ENCODE assay signal across 1 cellular context in genomic region chr17:49180303-49180702, GRCh38.
TF ChIP-seq lines count a peak whose summit lies in the region.

No MANE protein-coding gene starts in this region.

TF ChIP-seq in HepG2, 621 proteins besides CTCF, POLR2A, EP300 and RAD21 (continued from another document and continues in another):
- TF ChIP-seq CERS6 (CRISPR knock-in tag; IDR thresholded peaks at IDR 0.05) = no peak
- TF ChIP-seq ZMYM2 (CRISPR knock-in tag; IDR thresholded peaks at IDR 0.05) = no peak
- no peak for TF ChIP-seq ZNF253 (CRISPR knock-in tag; IDR thresholded peaks at IDR 0.05; ENCODE audit: borderline replicate concordance)
- no peak for TF ChIP-seq PAWR (CRISPR knock-in tag; IDR thresholded peaks at IDR 0.05; ENCODE audit: borderline replicate concordance)
- no peak for TF ChIP-seq ATF1 (CRISPR knock-in tag; IDR thresholded peaks at IDR 0.05)
- no peak for TF ChIP-seq ZNF160 (CRISPR knock-in tag; IDR thresholded peaks at IDR 0.05)
- TF ChIP-seq ZBTB20 (CRISPR knock-in tag; IDR thresholded peaks at IDR 0.05; ENCODE audit: borderline replicate concordance, low read depth) = no peak
- TF ChIP-seq HIVEP1 (CRISPR knock-in tag; IDR thresholded peaks at IDR 0.05) = no peak
- TF ChIP-seq SP4 (CRISPR knock-in tag; IDR thresholded peaks at IDR 0.05) = no peak
- TF ChIP-seq TFAP4 (IDR thresholded peaks at IDR 0.05; ENCODE audit: borderline replicate concordance, low read depth) = no peak
- no peak for TF ChIP-seq ISL2 (CRISPR knock-in tag; IDR thresholded peaks at IDR 0.05)
- TF ChIP-seq FOXK1 (CRISPR knock-in tag; IDR thresholded peaks at IDR 0.05; ENCODE audit: borderline replicate concordance, low read depth) = no peak
- TF ChIP-seq ETV5 (CRISPR knock-in tag; IDR thresholded peaks at IDR 0.05; ENCODE audit: borderline replicate concordance) = no peak
- TF ChIP-seq ZNF234 (CRISPR knock-in tag; conservative IDR thresholded peaks at IDR 0.05) = no peak
- TF ChIP-seq ERF (CRISPR knock-in tag; IDR thresholded peaks at IDR 0.05) = peak; percentile 57; the same call in 1 of the 2 replicates
- TF ChIP-seq ZHX1 (CRISPR knock-in tag; IDR thresholded peaks at IDR 0.05; ENCODE audit: low read depth) = no peak
- peak; percentile 69 for TF ChIP-seq SMC3 (IDR thresholded peaks at IDR 0.05; ENCODE audit: low read length)
- no peak for TF ChIP-seq KDM5A (IDR thresholded peaks at IDR 0.05; ENCODE audit: borderline replicate concordance, low read length)
- peak; percentile 19; the same call in 1 of the 2 replicates for TF ChIP-seq GATAD2A (CRISPR knock-in tag; IDR thresholded peaks at IDR 0.05)
- TF ChIP-seq ZNF574 (CRISPR knock-in tag; IDR thresholded peaks at IDR 0.05) = 0 out of 2 replicates have a peak, but pooled peaks have one; percentile 15
- TF ChIP-seq HMGXB3 (CRISPR knock-in tag; IDR thresholded peaks at IDR 0.05; ENCODE audit: borderline replicate concordance) = 0 out of 2 replicates have a peak, but pooled peaks have one; percentile 25
- peak; percentile 50; the same call in 1 of the 2 replicates for TF ChIP-seq HOXA5 (CRISPR knock-in tag; IDR thresholded peaks at IDR 0.05)
- no peak for TF ChIP-seq RXRB (CRISPR knock-in tag; IDR thresholded peaks at IDR 0.05; ENCODE audit: borderline replicate concordance)
- no peak for TF ChIP-seq PAF1 (CRISPR knock-in tag; IDR thresholded peaks at IDR 0.05)
- TF ChIP-seq THAP9 (CRISPR knock-in tag; IDR thresholded peaks at IDR 0.05; ENCODE audit: borderline replicate concordance) = no peak
- TF ChIP-seq ZNF7 (CRISPR knock-in tag; IDR thresholded peaks at IDR 0.05) = no peak
- no peak for TF ChIP-seq CHD2 (IDR thresholded peaks at IDR 0.05; ENCODE audit: low read depth, low read length)
- no peak for TF ChIP-seq RFXANK (CRISPR knock-in tag; IDR thresholded peaks at IDR 0.05)
- no peak for TF ChIP-seq TBL1XR1 (IDR thresholded peaks at IDR 0.05; ENCODE audit: borderline replicate concordance, low read length, partially characterized antibody)
- no peak for TF ChIP-seq ZNF468 (CRISPR knock-in tag; IDR thresholded peaks at IDR 0.05)
- no peak for TF ChIP-seq ZNF564 (CRISPR knock-in tag; IDR thresholded peaks at IDR 0.05)
- no peak for TF ChIP-seq ZNF367 (CRISPR knock-in tag; IDR thresholded peaks at IDR 0.05; ENCODE audit: borderline replicate concordance)
- TF ChIP-seq DBP (CRISPR knock-in tag; IDR thresholded peaks at IDR 0.05; ENCODE audit: not compliant biosample characterization) = no peak
- no peak for TF ChIP-seq ZNF674 (CRISPR knock-in tag; IDR thresholded peaks at IDR 0.05; ENCODE audit: low read depth)
- TF ChIP-seq MXI1 (IDR thresholded peaks at IDR 0.05; ENCODE audit: borderline replicate concordance, low read depth, low read length) = no peak
- no peak for TF ChIP-seq AHDC1 (CRISPR knock-in tag; IDR thresholded peaks at IDR 0.05; ENCODE audit: borderline replicate concordance)
- TF ChIP-seq ZNF570 (CRISPR knock-in tag; IDR thresholded peaks at IDR 0.05; ENCODE audit: borderline replicate concordance) = no peak
